Comparison of ENCODE assay signal across 10 cellular contexts in genomic region chr3:37994639-37994972, GRCh38. TPM values are rescaled to one million over a fixed set of nuclear protein-coding genes. Genes with fewer than 3 reads are reported as not detected.
A peak's percentile ranks its signal among the peaks of the same experiment; 100 is the strongest.
DNase-seq lines count a peak whose midpoint lies in the region; ATAC-seq and TF ChIP-seq lines count a peak whose summit lies in the region.
"Had no signal": no experiment of that assay in that cellular context is flagged by ENCODE, and none has a peak within 500 bp of the region (broad histone marks: within the 10 kb centered on the region; RNA-seq: fewer than 3 reads in every experiment).

No MANE protein-coding gene starts in this region.

- no peaks in the 10 kb centered on the region for H3K36me3 ChIP-seq in KMS-11 (ENCODE audit: insufficient read depth)

- POLR2A ChIA-PET in CD4-positive, alpha-beta T cell (lab: Charles Lee) = interaction anchor here (0.9 to 1.3 kb wide), 2 partner anchors 20 to 171 kb away, joined by 4 read pairs; partner anchors contain the start of gene OXSR1

- H3K9ac ChIP-seq in KMS-11 = peak overlapping the region; percentile 73; the same call in 1 of the 2 replicates

- CTCF ChIA-PET in CD4-positive, alpha-beta T cell (lab: Charles Lee) = interaction anchor here (0.7 kb wide), 1 partner anchor 20 kb away, joined by 3 read pairs; no protein-coding TSS in a partner anchor

- 0 out of 2 replicates have a peak overlapping the region, but pooled peaks have one; percentile 26 for H2AFZ ChIP-seq in KMS-11 (ENCODE audit: low read depth)

- no peaks in the 10 kb centered on the region for H3K9me3 Mint-ChIP-seq in CD4-positive, alpha-beta T cell
- H3K9me3 Mint-ChIP-seq in neural crest cell = no peaks in the 10 kb centered on the region

- no peaks in the 10 kb centered on the region for H4K20me1 ChIP-seq in KMS-11 (ENCODE audit: insufficient read depth)

- H3K4me3 ChIP-seq in KMS-11 (IDR thresholded peaks at IDR 0.05; ENCODE audit: insufficient read depth, low read depth, low read length) (peak overlapping the region; percentile 29), dorsolateral prefrontal cortex (peak overlapping the region; percentile 28 to 81 (median 66))
- H3K4me3 ChIP-seq: body of pancreas had no signal

- H3K79me2 ChIP-seq in KMS-11 (ENCODE audit: insufficient read depth, low read depth) = no peaks in the 10 kb centered on the region

- H3K36me3 Mint-ChIP-seq in CD4-positive, alpha-beta T cell (ENCODE audit: low read depth) = peaks cover 47% of the 10 kb centered on the region
- H3K36me3 Mint-ChIP-seq in neural crest cell (ENCODE audit: low read depth) = no peaks in the 10 kb centered on the region

- peak overlapping the region; percentile 95 for H3K27ac Mint-ChIP-seq in CD4-positive, alpha-beta T cell
- no peak overlapping the region for H3K27ac Mint-ChIP-seq in neural crest cell (ENCODE audit: unreplicated experiment)

- ATAC-seq in CD4-positive, alpha-beta T cell (ENCODE audit: poor library complexity) = no peak
- ATAC-seq: body of pancreas had no signal

- peaks cover 12% of the 10 kb centered on the region for H3K4me1 ChIP-seq in KMS-11 (ENCODE audit: low read depth, poor library complexity, severe bottlenecking)

- TF ChIP-seq CTCF in CD4-positive, alpha-beta T cell (IDR thresholded peaks at IDR 0.05) = no peak
- TF ChIP-seq CTCF in KMS-11 (conservative IDR thresholded peaks at IDR 0.05; ENCODE audit: low read depth, low read length) (no peak), dorsolateral prefrontal cortex (IDR thresholded peaks at IDR 0.05 in 54 of 56, conservative IDR thresholded peaks at IDR 0.05 in 2 of 56; ENCODE audit: low read depth in 1 of 56, partially characterized antibody in 56 of 56) (no peak), neural crest cell (conservative IDR thresholded peaks at IDR 0.05) (no peak)

- intact Hi-C loops in CD4-positive, alpha-beta T cell (cut with DNase I, micrococcal nuclease) = no loop called here
- intact Hi-C loops in dorsolateral prefrontal cortex (cut with DNase I) = no loop called here

- H3K27me3 Mint-ChIP-seq in CD4-positive, alpha-beta T cell = no peaks in the 10 kb centered on the region
- H3K27me3 Mint-ChIP-seq in neural crest cell (ENCODE audit: low read depth) = peaks cover 4% of the 10 kb centered on the region

- H3K4me3 Mint-ChIP-seq in CD4-positive, alpha-beta T cell = peak overlapping the region; percentile 97
- H3K4me3 Mint-ChIP-seq in neural crest cell = peak overlapping the region; percentile 88

- peak overlapping the region; percentile 33; the same call in 1 of the 2 replicates for H3K4me2 ChIP-seq in KMS-11

- no peaks in the 10 kb centered on the region for H3K9me3 ChIP-seq in CD4-positive, alpha-beta T cell (ENCODE audit: control insufficient read depth, low read length)
- H3K9me3 ChIP-seq: body of pancreas had no signal

- H3K4me1 Mint-ChIP-seq in CD4-positive, alpha-beta T cell (ENCODE audit: low read depth) = peaks cover 63% of the 10 kb centered on the region
- H3K4me1 Mint-ChIP-seq in neural crest cell = peaks cover 41% of the 10 kb centered on the region

- no peak for DNase-seq in CD4-positive, alpha-beta T cell
- DNase-seq in dorsolateral prefrontal cortex (no peak), neural crest cell (ENCODE audit: low read depth, low spot score) (no peak), NCI-H2227 treated with DMSO at 0.1 percent for 48 hours (lab: John Stamatoyannopoulos, UW) (no peak), islet precursor cell (no peak), epidermal melanocyte (ENCODE audit: insufficient read length, low spot score) (no peak), inferior parietal cortex (ENCODE audit: extremely low spot score) (no peak)
- DNase-seq: NCI-H2171 treated with DMSO at 0.1 percent for 48 hours had no signal

- H3K27me3 ChIP-seq in CD4-positive, alpha-beta T cell (ENCODE audit: control insufficient read depth, insufficient read depth, low read length) = no peaks in the 10 kb centered on the region
- H3K27me3 ChIP-seq in KMS-11 (ENCODE audit: insufficient read depth, low read depth) (no peaks in the 10 kb centered on the region), dorsolateral prefrontal cortex (no peaks in the 10 kb centered on the region)
- H3K27me3 ChIP-seq: body of pancreas had no signal

- peak overlapping the region; percentile 69 for H3K27ac ChIP-seq in CD4-positive, alpha-beta T cell (ENCODE audit: low read depth, low read length)
- H3K27ac ChIP-seq in KMS-11 (no peak overlapping the region; the same call in 1 of the 2 replicates), dorsolateral prefrontal cortex (peak overlapping the region in 56 of 59 donors; percentile 24 to 92 (median 78))

RNA-seq across cellular contexts. Expression of gene VILL, which starts 4.0 kb away (rescaled TPM):
- total RNA-seq in CD4-positive, alpha-beta T cell = 10 to 100 TPM; 23.2 to 24.4 TPM
- total RNA-seq in dorsolateral prefrontal cortex = 10 to 100 TPM in 83 of 120 experiments, 1 to 10 TPM in 37; 5.7 to 23.5 (median 11.1) TPM
- total RNA-seq in neural crest cell = 4.9 and 6.2 TPM in 2 replicates

RNA-seq across cellular contexts. Expression of gene PLCD1, which starts 34.8 kb away (rescaled TPM):
- 10 to 100 TPM; 67.0 to 69.8 TPM for total RNA-seq in CD4-positive, alpha-beta T cell
- 10 to 100 TPM; 16.3 to 64.5 (median 29.4) TPM for total RNA-seq in dorsolateral prefrontal cortex
- 36.9 and 37.2 TPM in 2 replicates for total RNA-seq in neural crest cell

RNA-seq across cellular contexts. Expression of gene DLEC1, which starts 44.4 kb away (rescaled TPM):
- 1 to 10 TPM; 4.4 to 5.1 TPM for total RNA-seq in CD4-positive, alpha-beta T cell
- total RNA-seq in dorsolateral prefrontal cortex (10 to 100 TPM in 1 of 120 experiments, 1 to 10 TPM in 102, under 1 TPM in 17; 0.73 to 13.1 (median 2.2) TPM), neural crest cell (1.1 and 1.3 TPM in 2 replicates)
